In genomic region chr10:70324951-70325781, GRCh38 we compare ENCODE assay signal across 2 cellular contexts.
TF ChIP-seq lines count a peak whose summit lies in the region.

No MANE protein-coding gene starts in this region.

TF ChIP-seq in GM12891, 5 proteins besides CTCF, POLR2A, EP300 and RAD21 (continued from another document):
- TF ChIP-seq TAF1 (IDR thresholded peaks at IDR 0.05; ENCODE audit: low read depth, low read length) = no peak
- TF ChIP-seq SPI1 (IDR thresholded peaks at IDR 0.05; ENCODE audit: low read depth, low read length) = no peak

TF ChIP-seq in IMR-90, 13 proteins besides CTCF, POLR2A, EP300 and RAD21 (continued from another document):
- no peak for TF ChIP-seq NFE2L2 (IDR thresholded peaks at IDR 0.05; ENCODE audit: low read depth, low read length)
- TF ChIP-seq CEBPB (IDR thresholded peaks at IDR 0.05; ENCODE audit: low read depth, low read length) = no peak
- TF ChIP-seq MXI1 (IDR thresholded peaks at IDR 0.05; ENCODE audit: borderline replicate concordance, low read depth, low read length) = no peak
- no peak for TF ChIP-seq ELK1 (IDR thresholded peaks at IDR 0.05; ENCODE audit: borderline replicate concordance, low read depth, low read length)
- no peak for TF ChIP-seq USF2 (IDR thresholded peaks at IDR 0.05; ENCODE audit: low read depth, low read length)
- no peak for TF ChIP-seq FOS (IDR thresholded peaks at IDR 0.05; ENCODE audit: low read depth, low read length)
- TF ChIP-seq CHD1 (IDR thresholded peaks at IDR 0.05; ENCODE audit: low read depth, low read length) = no peak
- TF ChIP-seq SMC3 (IDR thresholded peaks at IDR 0.05; ENCODE audit: low read depth, low read length) = no peak
- no peak for TF ChIP-seq RFX5 (IDR thresholded peaks at IDR 0.05; ENCODE audit: low read depth, low read length)
